ENCODE assay signal across 12 cellular contexts in the genomic region with DNA sequence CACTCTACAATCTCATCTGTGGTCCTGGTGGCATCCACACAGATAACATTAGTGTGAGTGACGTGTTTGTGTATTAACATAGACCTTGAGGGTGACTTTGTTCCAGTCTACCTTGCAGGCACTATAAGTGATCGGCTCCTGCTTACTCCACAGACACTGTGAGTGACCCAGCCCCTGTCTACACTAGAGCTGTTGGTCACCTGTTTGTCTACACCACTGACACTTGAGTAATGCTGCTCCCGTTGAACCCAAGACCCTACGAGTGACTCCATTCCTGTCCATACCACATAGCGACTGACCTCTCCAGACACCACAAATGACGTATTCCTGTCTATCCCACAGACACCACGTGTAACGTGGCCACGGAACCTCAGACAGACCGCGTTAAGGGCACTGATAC. TPM values are rescaled to one million over a fixed set of nuclear protein-coding genes. Genes with fewer than 3 reads are reported as not detected.
DNase-seq lines count a peak whose midpoint lies in the region; ATAC-seq, FAIRE-seq and TF ChIP-seq lines count a peak whose summit lies in the region.
"Not testable (repeated sequence)": the region's sequence is repeated elsewhere in the genome, so short reads cannot be mapped to it uniquely, and the experiment has no call there.
"Had no signal": no experiment of that assay in that cellular context is flagged by ENCODE, and none has a peak within 500 bp of the region (broad histone marks: within the 10 kb centered on the region; RNA-seq: fewer than 3 reads in every experiment).

No MANE protein-coding gene starts in this region.

- H3K36me3 Mint-ChIP-seq in activated T-helper 17 cell treated with anti-CD3 and anti-CD28 coated beads, Interleukin-2, amount 50 U/mL, for 72 hours (ENCODE audit: low read depth); effector memory CD8-positive, alpha-beta T cell (ENCODE audit: insufficient read depth); natural killer cell; stimulated activated effector memory CD8-positive, alpha-beta T cell treated with anti-CD3 and anti-CD28 coated beads, Interleukin-12 subunit alpha, Interleukin-12 subunit beta, amount 100 ng/mL, for 72 hours: not testable (repeated sequence)

- H3K9me3 ChIP-seq in K562 (replicated peaks; ENCODE audit: control insufficient read depth, insufficient read depth, low read depth, low read length), result not testable (repeated sequence)

- not testable (repeated sequence) for H3K4me3 ChIP-seq in K562

- H3K27ac ChIP-seq in K562 (ENCODE audit: extremely low read depth, low read depth, low read length), result not testable (repeated sequence)

- in situ Hi-C loops in K562 (cut with MboI), result not testable (repeated sequence)

- not testable (repeated sequence) for H3K4me1 Mint-ChIP-seq in activated T-helper 17 cell treated with anti-CD3 and anti-CD28 coated beads, Interleukin-2, amount 50 U/mL, for 72 hours; effector memory CD8-positive, alpha-beta T cell (ENCODE audit: low read depth in 2 of 2); natural killer cell; stimulated activated effector memory CD8-positive, alpha-beta T cell treated with anti-CD3 and anti-CD28 coated beads, Interleukin-12 subunit alpha, Interleukin-12 subunit beta, amount 100 ng/mL, for 72 hours

- ATAC-seq in activated T-helper 17 cell treated with anti-CD3 and anti-CD28 coated beads, Interleukin-2, amount 50 U/mL, for 72 hours (replicated peaks), result peak; percentile 2
- ATAC-seq in K562 (peak; percentile 16; the same call in 2 of the 3 replicates), natural killer cell (peak; percentile 65 to 76 (median 70))
- ATAC-seq in effector memory CD8-positive, alpha-beta T cell (replicated peaks), result peak; percentile 32
- ATAC-seq in stimulated activated effector memory CD8-positive, alpha-beta T cell treated with anti-CD3 and anti-CD28 coated beads, Interleukin-12 subunit alpha, Interleukin-12 subunit beta, amount 100 ng/mL, for 72 hours, result peak; percentile 40

- not testable (repeated sequence) for H3K27me3 Mint-ChIP-seq in activated T-helper 17 cell treated with anti-CD3 and anti-CD28 coated beads, Interleukin-2, amount 50 U/mL, for 72 hours; effector memory CD8-positive, alpha-beta T cell; natural killer cell (ENCODE audit: low read depth in 2 of 2)

- not testable (repeated sequence) for H3K79me2 ChIP-seq in K562 (ENCODE audit: control insufficient read depth, insufficient read depth, low read length)

- H3K4me1 ChIP-seq in K562 (replicated peaks in 1 of 2; ENCODE audit: control insufficient read depth in 2 of 2, insufficient read depth in 2 of 2, low read length in 2 of 2), result not testable (repeated sequence)

- not testable (repeated sequence) for FAIRE-seq in K562 (lab: Jason Lieb, UNC)

- intact Hi-C loops in K562 (cut with micrococcal nuclease); natural killer cell (cut with micrococcal nuclease): not testable (repeated sequence)

- not testable (repeated sequence) for TF ChIP-seq POLR2A in K562 (conservative IDR thresholded peaks at IDR 0.05)

- TF ChIP-seq EP300 in K562 (IDR thresholded peaks at IDR 0.05; ENCODE audit: low read length), result not testable (repeated sequence)

- not testable (repeated sequence) for H3K27ac Mint-ChIP-seq in activated T-helper 17 cell treated with anti-CD3 and anti-CD28 coated beads, Interleukin-2, amount 50 U/mL, for 72 hours; effector memory CD8-positive, alpha-beta T cell; natural killer cell; stimulated activated effector memory CD8-positive, alpha-beta T cell treated with anti-CD3 and anti-CD28 coated beads, Interleukin-12 subunit alpha, Interleukin-12 subunit beta, amount 100 ng/mL, for 72 hours

- H2AFZ ChIP-seq in K562 (ENCODE audit: low read depth, low read length), result not testable (repeated sequence)

- H3K4me2 ChIP-seq in K562 (ENCODE audit: insufficient read depth, low read length), result not testable (repeated sequence)

- POLR2A ChIA-PET in K562 (lab: Yijun Ruan, JAX), result not testable (repeated sequence)

- not testable (repeated sequence) for DNase-seq in K562 (ENCODE audit: extremely low read depth in 1 of 4, low spot score in 3 of 4); effector memory CD8-positive, alpha-beta T cell; natural killer cell; stimulated activated effector memory CD8-positive, alpha-beta T cell treated with anti-CD3 and anti-CD28 coated beads, Interleukin-12 subunit alpha, Interleukin-12 subunit beta, amount 100 ng/mL, for 72 hours (ENCODE audit: low spot score in 2 of 2)

- H3K27me3 ChIP-seq in K562 (ENCODE audit: control insufficient read depth in 2 of 2, insufficient read depth in 2 of 2, low read length in 2 of 2), result not testable (repeated sequence)

- TF ChIP-seq RAD21 in K562 (CRISPR knock-in tag; conservative IDR thresholded peaks at IDR 0.05 in 1 of 2, IDR thresholded peaks at IDR 0.05 in 1 of 2), result not testable (repeated sequence)

- not testable (repeated sequence) for H4K20me1 ChIP-seq in K562 (replicated peaks; ENCODE audit: control insufficient read depth, insufficient read depth, low read length)

- WGBS in K562 (ENCODE audit: insufficient coverage, low coverage, missing lambda C conversion rate), result no CpG with 5 or more reads among the region's 11 CpGs

- H3K36me3 ChIP-seq in K562 (ENCODE audit: control insufficient read depth, insufficient read depth, low read length), result not testable (repeated sequence)

- H3K9me3 Mint-ChIP-seq in activated T-helper 17 cell treated with anti-CD3 and anti-CD28 coated beads, Interleukin-2, amount 50 U/mL, for 72 hours; effector memory CD8-positive, alpha-beta T cell; natural killer cell; stimulated activated effector memory CD8-positive, alpha-beta T cell treated with anti-CD3 and anti-CD28 coated beads, Interleukin-12 subunit alpha, Interleukin-12 subunit beta, amount 100 ng/mL, for 72 hours: not testable (repeated sequence)

- CTCF ChIA-PET in K562 (lab: Yijun Ruan, JAX; ENCODE audit: low intra/inter-chr PET ratio), result not testable (repeated sequence)

- H3K4me3 Mint-ChIP-seq in activated T-helper 17 cell treated with anti-CD3 and anti-CD28 coated beads, Interleukin-2, amount 50 U/mL, for 72 hours; effector memory CD8-positive, alpha-beta T cell; natural killer cell; stimulated activated effector memory CD8-positive, alpha-beta T cell treated with anti-CD3 and anti-CD28 coated beads, Interleukin-12 subunit alpha, Interleukin-12 subunit beta, amount 100 ng/mL, for 72 hours: not testable (repeated sequence)

- H3K9me1 ChIP-seq in K562 (ENCODE audit: control insufficient read depth, insufficient read depth, low read length), result not testable (repeated sequence)

- H3K9ac ChIP-seq in K562 (ENCODE audit: insufficient read depth in 1 of 2, low read depth in 2 of 2, low read length in 2 of 2), result not testable (repeated sequence)

- not testable (repeated sequence) for BruUV-seq in K562 (replicated peaks; lab: Mats Ljungman, UMichigan)

- not testable (repeated sequence) for TF ChIP-seq CTCF in K562 (IDR thresholded peaks at IDR 0.05 in 2 of 3, conservative IDR thresholded peaks at IDR 0.05 in 1 of 3; ENCODE audit: insufficient read depth in 2 of 3, low read depth in 1 of 3, low read length in 3 of 3); natural killer cell (IDR thresholded peaks at IDR 0.05)

RNA-seq across cellular contexts. Expression of a gene that starts 1.9 kb away (rescaled TPM):
- total RNA-seq in activated T-helper 17 cell treated with anti-CD3 and anti-CD28 coated beads, Interleukin-2, amount 50 U/mL, for 72 hours, result 1 to 10 TPM; 1.1 to 5.1 TPM
- 0.46 and 1.7 TPM in 2 replicates for total RNA-seq in K562 (2011; cell fraction: chromatin; rRNA removed; ENCODE audit: low replicate concordance)
- total RNA-seq in K562 (2011; cell fraction: nucleolus; rRNA removed), result 0.33 and 0.39 TPM in 2 replicates
- 0.51 and 1.6 TPM in 2 replicates for total RNA-seq in K562 (2011; cell fraction: nucleoplasm; rRNA removed)
- not detected in 2 replicates for total RNA-seq in K562 (2014; rRNA removed)
- total RNA-seq in K562 (2014; rRNA removed; fragmentation: Illumina TruSeq; extraction: Trizol), result 0.22 and 0.36 TPM in 2 replicates
- 0.30 and 0.33 TPM in 2 replicates for total RNA-seq in K562 (2015; rRNA removed; fragmentation: Illumina TruSeq; extraction: Trizol)
- 0.22 and 0.49 TPM in 2 replicates for total RNA-seq in K562 (2021)
- polyA plus RNA-seq in K562 (2011; rRNA removed), result 0.39 and 0.59 TPM in 2 replicates
- polyA plus RNA-seq in K562 (2011; cell fraction: cytosol; rRNA removed), result 0.07 and 0.10 TPM in 2 replicates
- 0.08 and 0.11 TPM in 2 replicates for polyA plus RNA-seq in K562 (2011; cell fraction: nucleus; rRNA removed)
- polyA plus RNA-seq in K562 (2012), result 0.27 and 0.35 TPM in 2 replicates
- polyA plus RNA-seq in K562 (2014; fragmentation: Illumina TruSeq; extraction: Trizol), result 0.21 TPM in 2 replicates
- not detected for polyA plus RNA-seq in K562 (2014; fragmentation: Nextera tagmentation; extraction: Ambion mirVana)
- 0.16 TPM in 1 of 2 replicates, not detected in the other for polyA plus RNA-seq in K562 (2014; rRNA removed)
- 0.12 and 0.56 TPM in 2 replicates for polyA minus RNA-seq in K562 (2011; rRNA and poly(A)+ RNA removed)
- polyA minus RNA-seq in K562 (2011; cell fraction: cytosol; rRNA and poly(A)+ RNA removed), result 0.57 TPM in 1 of 2 replicates, not detected in the other
- 0.94 and 1.2 TPM in 2 replicates for polyA minus RNA-seq in K562 (2011; cell fraction: nucleus; rRNA and poly(A)+ RNA removed)
- 1 to 10 TPM in 2 of 3 donors, under 1 TPM in 1; 0.50 to 2.4 (median 1.2) TPM for total RNA-seq in natural killer cell
- total RNA-seq: G401 had no signal

RNA-seq across cellular contexts. Expression of a gene that starts 10.5 kb away (rescaled TPM):
- total RNA-seq in activated T-helper 17 cell treated with anti-CD3 and anti-CD28 coated beads, Interleukin-2, amount 50 U/mL, for 72 hours, result 1 to 10 TPM; 1.1 to 4.2 TPM
- 0.18 TPM in 1 of 2 replicates, not detected in the other for total RNA-seq in K562 (2011; cell fraction: chromatin; rRNA removed; ENCODE audit: low replicate concordance)
- not detected in 2 replicates for total RNA-seq in K562 (2011; cell fraction: nucleolus; rRNA removed)
- total RNA-seq in K562 (2011; cell fraction: nucleoplasm; rRNA removed), result not detected in 2 replicates
- total RNA-seq in K562 (2014; rRNA removed) (not detected in 2 replicates), K562 (2014; rRNA removed; fragmentation: Illumina TruSeq; extraction: Trizol) (not detected in 2 replicates), K562 (2015; rRNA removed; fragmentation: Illumina TruSeq; extraction: Trizol) (0.04 TPM in 1 of 2 replicates, not detected in the other), K562 (2021) (0.07 TPM in 1 of 2 replicates, not detected in the other), natural killer cell (under 1 TPM in 2 of 3 donors, not detected in 1; 0.33 to 0.40 TPM)
- polyA plus RNA-seq in K562 (2011; rRNA removed) (0.08 and 0.17 TPM in 2 replicates), K562 (2014; fragmentation: Illumina TruSeq; extraction: Trizol) (not detected in 2 replicates), K562 (2014; fragmentation: Nextera tagmentation; extraction: Ambion mirVana) (not detected), K562 (2014; rRNA removed) (0.07 TPM in 1 of 2 replicates, not detected in the other)
- not detected in 2 replicates for polyA plus RNA-seq in K562 (2011; cell fraction: cytosol; rRNA removed)
- 0.07 and 0.11 TPM in 2 replicates for polyA plus RNA-seq in K562 (2011; cell fraction: nucleus; rRNA removed)
- 0.06 TPM in 1 of 2 replicates, not detected in the other for polyA plus RNA-seq in K562 (2012)
- polyA minus RNA-seq in K562 (2011; rRNA and poly(A)+ RNA removed), result not detected in 2 replicates
- polyA minus RNA-seq in K562 (2011; cell fraction: cytosol; rRNA and poly(A)+ RNA removed), result not detected in 2 replicates
- polyA minus RNA-seq in K562 (2011; cell fraction: nucleus; rRNA and poly(A)+ RNA removed), result 0.40 TPM in 1 of 2 replicates, not detected in the other
- total RNA-seq: A673, G401 had no signal
- polyA plus RNA-seq: AG04450, CD14-positive monocyte had no signal

RNA-seq across cellular contexts. Expression of a gene that starts 45.6 kb away (rescaled TPM):
- total RNA-seq in activated T-helper 17 cell treated with anti-CD3 and anti-CD28 coated beads, Interleukin-2, amount 50 U/mL, for 72 hours, result not detected
- not detected in 2 replicates for total RNA-seq in K562 (2011; cell fraction: chromatin; rRNA removed; ENCODE audit: low replicate concordance)
- total RNA-seq in K562 (2011; cell fraction: nucleolus; rRNA removed), result not detected in 2 replicates
- total RNA-seq in K562 (2011; cell fraction: nucleoplasm; rRNA removed), result not detected in 2 replicates
- total RNA-seq in K562 (2014; rRNA removed) (not detected in 2 replicates), K562 (2014; rRNA removed; fragmentation: Illumina TruSeq; extraction: Trizol) (not detected in 2 replicates), K562 (2015; rRNA removed; fragmentation: Illumina TruSeq; extraction: Trizol) (not detected in 2 replicates), K562 (2021) (not detected in 2 replicates), natural killer cell (not detected)
- polyA plus RNA-seq in K562 (2011; rRNA removed) (not detected in 2 replicates), K562 (2014; fragmentation: Illumina TruSeq; extraction: Trizol) (not detected in 2 replicates), K562 (2014; fragmentation: Nextera tagmentation; extraction: Ambion mirVana) (not detected), K562 (2014; rRNA removed) (not detected in 2 replicates)
- not detected in 2 replicates for polyA plus RNA-seq in K562 (2011; cell fraction: cytosol; rRNA removed)
- polyA plus RNA-seq in K562 (2011; cell fraction: nucleus; rRNA removed), result not detected in 2 replicates
- not detected in 2 replicates for polyA plus RNA-seq in K562 (2012)
- polyA minus RNA-seq in K562 (2011; rRNA and poly(A)+ RNA removed), result not detected in 2 replicates
- polyA minus RNA-seq in K562 (2011; cell fraction: cytosol; rRNA and poly(A)+ RNA removed), result not detected in 2 replicates
- polyA minus RNA-seq in K562 (2011; cell fraction: nucleus; rRNA and poly(A)+ RNA removed), result not detected in 2 replicates
- total RNA-seq: CD4-positive, alpha-beta memory T cell; CD8-positive, alpha-beta memory T cell; Daoy; G401 had no signal
- polyA plus RNA-seq: AG04450; CD14-positive monocyte; CD4-positive, alpha-beta memory T cell; CD8-positive, alpha-beta memory T cell had no signal

Comparison
In these comparisons a context has a peak if more than half of its experiments do, and no peak if none do; other contexts are left out.
1. ATAC-seq: peak in every context shown above with its lines; median percentile 70 in natural killer cell; 40 in stimulated activated effector memory CD8-positive, alpha-beta T cell treated with anti-CD3 and anti-CD28 coated beads, Interleukin-12 subunit alpha, Interleukin-12 subunit beta, amount 100 ng/mL, for 72 hours; 32 in effector memory CD8-positive, alpha-beta T cell; 16 in K562; 2 in activated T-helper 17 cell treated with anti-CD3 and anti-CD28 coated beads, Interleukin-2, amount 50 U/mL, for 72 hours.